ENCODE assay signal across 8 cellular contexts in genomic region chr10:88553116-88553752, GRCh38. TPM values are rescaled to one million over a fixed set of nuclear protein-coding genes. Genes with fewer than 3 reads are reported as not detected.
A peak's percentile ranks its signal among the peaks of the same experiment; 100 is the strongest.
DNase-seq lines count a peak whose midpoint lies in the region; ATAC-seq and TF ChIP-seq lines count a peak whose summit lies in the region.

No MANE protein-coding gene starts in this region.

- H3K9me3 ChIP-seq in right lobe of liver, result no peaks in the 10 kb centered on the region

- intact Hi-C loops in right lobe of liver (cut with DNase I), result loop anchor here in 1 of 2 donors (10.0 kb wide), 2 partner anchors 78 to 698 kb away; no protein-coding TSS in a partner anchor

- no peaks in the 10 kb centered on the region for H3K36me3 ChIP-seq in right lobe of liver

- no peaks in the 10 kb centered on the region for H3K4me1 ChIP-seq in right lobe of liver

- TF ChIP-seq POLR2A in right lobe of liver (IDR thresholded peaks at IDR 0.05), result no peak

- H3K27ac ChIP-seq in right lobe of liver, result no peak overlapping the region

- peak; percentile 76 to 91 (median 84) for TF ChIP-seq CTCF in right lobe of liver (IDR thresholded peaks at IDR 0.05)

- 8% methylated on average over 2 of the region's 2 CpGs for WGBS in right lobe of liver (ENCODE audit: insufficient coverage, low coverage, low lambda C conversion rate, missing lambda C conversion rate)

- H3K4me3 ChIP-seq in right lobe of liver, result no peak overlapping the region

- ATAC-seq in HG02571 (IDR thresholded peaks at IDR 0.05; ENCODE audit: unreplicated experiment) (peak; percentile 71), right lobe of liver (peak; percentile 97 to 99 (median 98))

- DNase-seq in activated naive CD4-positive, alpha-beta T cell treated with Interleukin-2 at 50 U/mL for 16 hours, result peak; percentile 33
- DNase-seq in activated naive CD4-positive, alpha-beta T cell (lab: John Stamatoyannopoulos, UW), result no peak
- DNase-seq in NCI-H1436 (lab: John Stamatoyannopoulos, UW) (peak; percentile 22), UCSD-AML1 (lab: John Stamatoyannopoulos, UW; ENCODE audit: unreplicated experiment) (peak; percentile 10), dermis microvascular lymphatic vessel endothelial cell (ENCODE audit: low read depth in 2 of 2) (peak; percentile 29 to 63), right lobe of liver (peak in 2 of 3 donors; percentile 15 to 51), stromal cell of bone marrow (ENCODE audit: low read depth) (peak; percentile 85)

- no peaks in the 10 kb centered on the region for H3K27me3 ChIP-seq in right lobe of liver

RNA-seq across cellular contexts. Expression of gene RNLS, which starts 29.9 kb away (rescaled TPM):
- total RNA-seq in dermis microvascular lymphatic vessel endothelial cell (0.39 and 1.4 TPM in 2 replicates), right lobe of liver (10 to 100 TPM in 1 of 6 experiments, 1 to 10 TPM in 5; 5.9 to 10.5 (median 7.3) TPM)

RNA-seq across cellular contexts. Expression of gene LIPJ, which starts 33.3 kb away (rescaled TPM):
- not detected in 2 replicates for total RNA-seq in dermis microvascular lymphatic vessel endothelial cell
- total RNA-seq in right lobe of liver, result under 1 TPM; 0.06 to 0.42 (median 0.21) TPM

Comparison
In these comparisons a context has a peak if more than half of its experiments do, and no peak if none do; other contexts are left out.
1. DNase-seq: peak in activated naive CD4-positive, alpha-beta T cell treated with Interleukin-2 at 50 U/mL for 16 hours (single experiment), NCI-H1436 (single experiment), UCSD-AML1 (single experiment), dermis microvascular lymphatic vessel endothelial cell (2 of 2), right lobe of liver (2 of 3) and stromal cell of bone marrow (single experiment); none in activated naive CD4-positive, alpha-beta T cell (0 of 4).